8 cellular contexts compared by ENCODE assay signal in genomic region chr16:70746040-70746707, GRCh38. TPM values are rescaled to one million over a fixed set of nuclear protein-coding genes. Genes with fewer than 3 reads are reported as not detected.
DNase-seq lines count a peak whose midpoint lies in the region; ATAC-seq and TF ChIP-seq lines count a peak whose summit lies in the region.

No MANE protein-coding gene starts in this region.

- H3K9me3 ChIP-seq in AG04450 (ENCODE audit: control insufficient read depth, insufficient read depth, low read length) (peaks cover 8% of the 10 kb centered on the region; the same call in 1 of the 2 replicates), BE2C (no peaks in the 10 kb centered on the region)

- H3K36me3 ChIP-seq in BE2C = peaks cover 18% of the 10 kb centered on the region

- peak; percentile 27 for ATAC-seq in left ventricle myocardium superior
- peak; percentile 57 for ATAC-seq in stimulated activated memory B cell treated with anti-CD40 and anti-IgM and Interleukin-4, amounts not matched to agents 10 μg/mL and 1 μg/mL and 100 μg/mL, for 72 hours
- ATAC-seq in GM19395 (IDR thresholded peaks at IDR 0.05; ENCODE audit: unreplicated experiment) = no peak

- POLR2A ChIA-PET in AG04450 (lab: Yijun Ruan, JAX) = interaction anchor here (0.8 to 1.8 kb wide), 6 partner anchors 15 to 173 kb away, joined by 3 to 9 read pairs (median 4); partner anchors contain the start of gene MTSS2

- no peaks in the 10 kb centered on the region for H3K9me3 Mint-ChIP-seq in activated T-helper 2 cell treated with anti-CD3 and anti-CD28 coated beads, Interferon-gamma antibody, Interleukin-2, Interleukin-4, amounts not matched to agents 10 μg/mL and 5 μg/mL and 100 μg/mL, durations not matched to agents 14 hours and 24 hours and 36 hours
- peaks cover 4% of the 10 kb centered on the region for H3K9me3 Mint-ChIP-seq in stimulated activated memory B cell treated with anti-CD40 and anti-IgM and Interleukin-4, amounts not matched to agents 10 μg/mL and 1 μg/mL and 100 μg/mL, for 72 hours

- intact Hi-C loops in activated T-helper 2 cell treated with anti-CD3 and anti-CD28 coated beads, Interferon-gamma antibody, Interleukin-2, Interleukin-4, amounts not matched to agents 10 μg/mL and 5 μg/mL and 100 μg/mL, durations not matched to agents 14 hours and 24 hours and 36 hours (cut with micrococcal nuclease) = no loop called here
- intact Hi-C loops in left ventricle myocardium superior (cut with micrococcal nuclease) = no loop called here

- CTCF ChIA-PET in AG04450 (lab: Charles Lee) = interaction anchor here (1.1 to 1.7 kb wide), 3 partner anchors 8 to 67 kb away, joined by 6 to 7 read pairs (median 6); no protein-coding TSS in a partner anchor

- no peak for TF ChIP-seq CTCF in AG04450 (IDR thresholded peaks at IDR 0.05; ENCODE audit: low read depth, low read length)
- no peak for TF ChIP-seq CTCF in BE2C (IDR thresholded peaks at IDR 0.05; ENCODE audit: low read depth, low read length)

- no peak overlapping the region for H3K4me3 Mint-ChIP-seq in activated T-helper 2 cell treated with anti-CD3 and anti-CD28 coated beads, Interferon-gamma antibody, Interleukin-2, Interleukin-4, amounts not matched to agents 10 μg/mL and 5 μg/mL and 100 μg/mL, durations not matched to agents 14 hours and 24 hours and 36 hours (ENCODE audit: low read depth)
- no peak overlapping the region for H3K4me3 Mint-ChIP-seq in stimulated activated memory B cell treated with anti-CD40 and anti-IgM and Interleukin-4, amounts not matched to agents 10 μg/mL and 1 μg/mL and 100 μg/mL, for 72 hours

- peaks cover 24% of the 10 kb centered on the region for H3K4me1 Mint-ChIP-seq in activated T-helper 2 cell treated with anti-CD3 and anti-CD28 coated beads, Interferon-gamma antibody, Interleukin-2, Interleukin-4, amounts not matched to agents 10 μg/mL and 5 μg/mL and 100 μg/mL, durations not matched to agents 14 hours and 24 hours and 36 hours (ENCODE audit: low read depth)
- H3K4me1 Mint-ChIP-seq in stimulated activated memory B cell treated with anti-CD40 and anti-IgM and Interleukin-4, amounts not matched to agents 10 μg/mL and 1 μg/mL and 100 μg/mL, for 72 hours = peaks cover 32% of the 10 kb centered on the region

- DNase-seq in AG04450 (ENCODE audit: low read depth, low spot score) (no peak), HPDE6-E6E7 (ENCODE audit: extremely low spot score) (peak; percentile 65), left ventricle myocardium superior (peak; percentile 65), BE2C (no peak)
- no peak for DNase-seq in activated T-helper 2 cell treated with anti-CD3 and anti-CD28 coated beads, Interferon-gamma antibody, Interleukin-2, Interleukin-4, amounts not matched to agents 10 μg/mL and 5 μg/mL and 100 μg/mL, durations not matched to agents 14 hours and 24 hours and 36 hours (ENCODE audit: low spot score)
- no peak for DNase-seq in stimulated activated CD4-positive, alpha-beta T cell treated with anti-CD3 and anti-CD28 coated beads, Interleukin-1b, Interleukin-23, amount 100 ng/mL, for 48 hours

- H3K27ac ChIP-seq in AG04450 (ENCODE audit: low read depth, low read length) = peak overlapping the region; percentile 97

- H3K4me1 ChIP-seq in BE2C = peaks cover 4% of the 10 kb centered on the region

- H3K4me3 ChIP-seq in AG04450 (ENCODE audit: low read depth, low read length) (no peak overlapping the region), BE2C (ENCODE audit: low read depth, low read length) (no peak overlapping the region)

- H3K27me3 ChIP-seq in AG04450 (ENCODE audit: control insufficient read depth, insufficient read depth, low read length) (no peaks in the 10 kb centered on the region), BE2C (no peaks in the 10 kb centered on the region)

- H3K27me3 Mint-ChIP-seq in activated T-helper 2 cell treated with anti-CD3 and anti-CD28 coated beads, Interferon-gamma antibody, Interleukin-2, Interleukin-4, amounts not matched to agents 10 μg/mL and 5 μg/mL and 100 μg/mL, durations not matched to agents 14 hours and 24 hours and 36 hours (ENCODE audit: low read depth) = no peaks in the 10 kb centered on the region
- H3K27me3 Mint-ChIP-seq in stimulated activated memory B cell treated with anti-CD40 and anti-IgM and Interleukin-4, amounts not matched to agents 10 μg/mL and 1 μg/mL and 100 μg/mL, for 72 hours = no peaks in the 10 kb centered on the region

- peaks cover 22% of the 10 kb centered on the region for H3K36me3 Mint-ChIP-seq in activated T-helper 2 cell treated with anti-CD3 and anti-CD28 coated beads, Interferon-gamma antibody, Interleukin-2, Interleukin-4, amounts not matched to agents 10 μg/mL and 5 μg/mL and 100 μg/mL, durations not matched to agents 14 hours and 24 hours and 36 hours (ENCODE audit: low read depth)
- H3K36me3 Mint-ChIP-seq in stimulated activated memory B cell treated with anti-CD40 and anti-IgM and Interleukin-4, amounts not matched to agents 10 μg/mL and 1 μg/mL and 100 μg/mL, for 72 hours = peaks cover 59% of the 10 kb centered on the region

- peak overlapping the region; percentile 64 for H3K27ac Mint-ChIP-seq in activated T-helper 2 cell treated with anti-CD3 and anti-CD28 coated beads, Interferon-gamma antibody, Interleukin-2, Interleukin-4, amounts not matched to agents 10 μg/mL and 5 μg/mL and 100 μg/mL, durations not matched to agents 14 hours and 24 hours and 36 hours
- H3K27ac Mint-ChIP-seq in stimulated activated memory B cell treated with anti-CD40 and anti-IgM and Interleukin-4, amounts not matched to agents 10 μg/mL and 1 μg/mL and 100 μg/mL, for 72 hours = peak overlapping the region; percentile 89

RNA-seq across cellular contexts. Expression of gene VAC14, which starts 54.8 kb away (rescaled TPM):
- polyA plus RNA-seq in AG04450 (2011; rRNA removed) = 30.2 and 38.6 TPM in 2 replicates
- 49.3 and 61.4 TPM in 2 replicates for polyA minus RNA-seq in AG04450 (2011; rRNA and poly(A)+ RNA removed)
- 30.9 and 34.8 TPM in 2 replicates for total RNA-seq in activated T-helper 2 cell treated with anti-CD3 and anti-CD28 coated beads, Interferon-gamma antibody, Interleukin-2, Interleukin-4, amounts not matched to agents 10 μg/mL and 5 μg/mL and 100 μg/mL, durations not matched to agents 14 hours and 24 hours and 36 hours
- 20.4 TPM for total RNA-seq in left ventricle myocardium superior
- polyA plus RNA-seq in BE2C (2012; ENCODE audit: insufficient read depth, insufficient read length, low read depth) = 24.1 TPM

Comparison
In these comparisons a context has a peak if more than half of its experiments do, and no peak if none do; other contexts are left out.
1. DNase-seq: peak in HPDE6-E6E7 (single experiment) and left ventricle myocardium superior (single experiment); none in AG04450 (single experiment), activated T-helper 2 cell treated with anti-CD3 and anti-CD28 coated beads, Interferon-gamma antibody, Interleukin-2, Interleukin-4, amounts not matched to agents 10 μg/mL and 5 μg/mL and 100 μg/mL, durations not matched to agents 14 hours and 24 hours and 36 hours (single experiment), BE2C (single experiment) and stimulated activated CD4-positive, alpha-beta T cell treated with anti-CD3 and anti-CD28 coated beads, Interleukin-1b, Interleukin-23, amount 100 ng/mL, for 48 hours (single experiment).